27 cellular contexts compared by ENCODE assay signal in the genomic region with DNA sequence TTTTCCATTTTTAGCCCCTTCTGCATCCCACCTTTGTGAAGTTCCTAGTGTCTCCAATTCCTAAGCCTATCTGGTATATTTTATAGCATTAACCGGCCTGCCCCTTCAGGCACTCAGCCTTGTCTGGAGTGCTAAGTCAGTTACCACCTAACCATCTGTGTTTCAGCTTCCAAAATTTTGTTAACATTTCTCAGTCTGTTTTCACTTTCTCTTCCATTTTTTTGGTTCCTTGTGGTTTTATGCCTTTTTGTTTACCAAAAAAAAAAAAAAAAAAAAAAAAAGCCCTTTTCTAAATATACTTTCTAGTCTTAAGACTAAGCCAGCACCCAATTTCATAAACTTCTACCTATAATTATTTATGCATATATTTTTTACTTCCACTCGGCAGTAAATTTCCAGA.
DNase-seq lines count a peak whose midpoint lies in the region; ATAC-seq and TF ChIP-seq lines count a peak whose summit lies in the region.
"Had no signal": no experiment of that assay in that cellular context is flagged by ENCODE, and none has a peak within 500 bp of the region (broad histone marks: within the 10 kb centered on the region; RNA-seq: fewer than 3 reads in every experiment).

No MANE protein-coding gene starts in this region.

- H3K9me3 Mint-ChIP-seq in T-helper 1 cell treated with Interleukin-12 subunit alpha and Interleukin-12 subunit beta and Interleukin-4 antibody, amounts not matched to agents 30 μg/mL and 1 μg/mL, for 36 hours, result peaks cover 29% of the 10 kb centered on the region
- H3K9me3 Mint-ChIP-seq in IgD-negative memory B cell, result peaks cover 3 to 5% (median 5%) of the 10 kb centered on the region in 3 donors
- H3K9me3 Mint-ChIP-seq in T-helper 2 cell treated with Interferon-gamma antibody and Interleukin-4, amounts not matched to agents 5 μg/mL and 100 μg/mL, for 36 hours, result peaks cover 24% of the 10 kb centered on the region
- H3K9me3 Mint-ChIP-seq in stimulated activated memory B cell treated with anti-CD40 and anti-IgM and Interleukin-4, amounts not matched to agents 10 μg/mL and 1 μg/mL and 100 μg/mL, for 72 hours, result peaks cover 10% of the 10 kb centered on the region
- H3K9me3 Mint-ChIP-seq: natural killer cell had no signal

- H3K27me3 ChIP-seq in ascending aorta, result no peaks in the 10 kb centered on the region
- H3K27me3 ChIP-seq: vagina had no signal

- H3K4me3 ChIP-seq in ascending aorta, result no peak overlapping the region
- H3K4me3 ChIP-seq: SK-N-MC, vagina had no signal

- H3K27me3 Mint-ChIP-seq in T-helper 1 cell treated with Interleukin-12 subunit alpha and Interleukin-12 subunit beta and Interleukin-4 antibody, amounts not matched to agents 30 μg/mL and 1 μg/mL, for 36 hours (ENCODE audit: low read depth), result no peaks in the 10 kb centered on the region
- no peaks in the 10 kb centered on the region for H3K27me3 Mint-ChIP-seq in IgD-negative memory B cell
- H3K27me3 Mint-ChIP-seq in T-helper 2 cell treated with Interferon-gamma antibody and Interleukin-4, amounts not matched to agents 5 μg/mL and 100 μg/mL, for 36 hours (ENCODE audit: low read depth), result no peaks in the 10 kb centered on the region
- no peaks in the 10 kb centered on the region for H3K27me3 Mint-ChIP-seq in stimulated activated memory B cell treated with anti-CD40 and anti-IgM and Interleukin-4, amounts not matched to agents 10 μg/mL and 1 μg/mL and 100 μg/mL, for 72 hours
- H3K27me3 Mint-ChIP-seq: activated CD4-positive, alpha-beta T cell treated with anti-CD3 and anti-CD28 coated beads for 36 hours; brain; stimulated activated naive CD8-positive, alpha-beta T cell treated with anti-CD3 and anti-CD28 coated beads, Interleukin-15, Interleukin-2, amounts not matched to agents 100 ng/mL and 50 ng/mL, for 24 hours; T-helper 17 cell had no signal

- peak overlapping the region; percentile 42 for H3K27ac Mint-ChIP-seq in T-helper 1 cell treated with Interleukin-12 subunit alpha and Interleukin-12 subunit beta and Interleukin-4 antibody, amounts not matched to agents 30 μg/mL and 1 μg/mL, for 36 hours
- peak overlapping the region; percentile 3 to 83 (median 74) for H3K27ac Mint-ChIP-seq in IgD-negative memory B cell
- peak overlapping the region; percentile 59 for H3K27ac Mint-ChIP-seq in T-helper 2 cell treated with Interferon-gamma antibody and Interleukin-4, amounts not matched to agents 5 μg/mL and 100 μg/mL, for 36 hours
- peak overlapping the region; percentile 35 for H3K27ac Mint-ChIP-seq in stimulated activated memory B cell treated with anti-CD40 and anti-IgM and Interleukin-4, amounts not matched to agents 10 μg/mL and 1 μg/mL and 100 μg/mL, for 72 hours
- H3K27ac Mint-ChIP-seq: activated CD4-positive, alpha-beta T cell treated with anti-CD3 and anti-CD28 coated beads for 36 hours; brain; natural killer cell; stimulated activated naive CD8-positive, alpha-beta T cell treated with anti-CD3 and anti-CD28 coated beads, Interleukin-15, Interleukin-2, amounts not matched to agents 100 ng/mL and 50 ng/mL, for 24 hours; T-helper 17 cell had no signal

- no peak for DNase-seq in T-helper 1 cell
- no peak for DNase-seq in T-helper 2 cell treated with Interferon-gamma antibody and Interleukin-4, amounts not matched to agents 5 μg/mL and 100 μg/mL, for 36 hours (ENCODE audit: low spot score)
- DNase-seq in ascending aorta (ENCODE audit: low spot score in 2 of 2), result no peak
- no peak for DNase-seq in activated CD4-positive, CD25-positive, alpha-beta regulatory T cell treated with anti-CD3 and anti-CD28 coated beads, Interleukin-2, amount 50 U/mL, for 72 hours
- no peak for DNase-seq in DMS 273 treated with DMSO at 0.1 percent for 48 hours (lab: John Stamatoyannopoulos, UW)
- DNase-seq: activated CD4-positive, alpha-beta T cell treated with anti-CD3 and anti-CD28 coated beads for 36 hours; activated CD8-positive, alpha-beta memory T cell treated with anti-CD3 and anti-CD28 coated beads for 24 hours; activated effector memory CD4-positive, alpha-beta T cell treated with anti-CD3 and anti-CD28 coated beads, Interleukin-2, amount 50 U/mL, for 16 hours; AML-193; cerebellar nuclear complex; glutamatergic neuron; KG1; left ventricle myocardium superior; midbrain; natural killer cell; NCI-H1092 treated with DMSO at 0.1 percent for 48 hours; NCI-H187 treated with DMSO at 0.1 percent for 48 hours; occipital lobe; T-helper 17 cell had no signal

- H3K9me3 ChIP-seq in ascending aorta, result no peaks in the 10 kb centered on the region
- H3K9me3 ChIP-seq: vagina had no signal

- no peak overlapping the region for H3K4me3 Mint-ChIP-seq in T-helper 1 cell treated with Interleukin-12 subunit alpha and Interleukin-12 subunit beta and Interleukin-4 antibody, amounts not matched to agents 30 μg/mL and 1 μg/mL, for 36 hours
- peak overlapping the region in 2 of 4 donors; percentile 81 to 83 for H3K4me3 Mint-ChIP-seq in IgD-negative memory B cell
- H3K4me3 Mint-ChIP-seq in T-helper 2 cell treated with Interferon-gamma antibody and Interleukin-4, amounts not matched to agents 5 μg/mL and 100 μg/mL, for 36 hours, result peak overlapping the region; percentile 54
- no peak overlapping the region for H3K4me3 Mint-ChIP-seq in stimulated activated memory B cell treated with anti-CD40 and anti-IgM and Interleukin-4, amounts not matched to agents 10 μg/mL and 1 μg/mL and 100 μg/mL, for 72 hours
- H3K4me3 Mint-ChIP-seq: activated CD4-positive, alpha-beta T cell treated with anti-CD3 and anti-CD28 coated beads for 36 hours; brain; natural killer cell; stimulated activated naive CD8-positive, alpha-beta T cell treated with anti-CD3 and anti-CD28 coated beads, Interleukin-15, Interleukin-2, amounts not matched to agents 100 ng/mL and 50 ng/mL, for 24 hours; T-helper 17 cell had no signal

- intact Hi-C loops in ascending aorta (cut with DNase I), result no loop called here

- no peaks in the 10 kb centered on the region for H3K4me1 ChIP-seq in ascending aorta
- H3K4me1 ChIP-seq: vagina had no signal

- no peaks in the 10 kb centered on the region for H3K36me3 ChIP-seq in ascending aorta
- H3K36me3 ChIP-seq: vagina had no signal

- ATAC-seq in stimulated activated memory B cell treated with anti-CD40 and anti-IgM and Interleukin-4, amounts not matched to agents 10 μg/mL and 1 μg/mL and 100 μg/mL, for 72 hours, result no peak
- ATAC-seq: activated CD4-positive, alpha-beta T cell treated with anti-CD3 and anti-CD28 coated beads for 36 hours; HCT116; left ventricle myocardium superior; natural killer cell; T-helper 17 cell had no signal

- no peak overlapping the region for H3K27ac ChIP-seq in ascending aorta
- H3K27ac ChIP-seq: SK-N-MC, vagina had no signal

- H3K4me1 Mint-ChIP-seq in T-helper 1 cell treated with Interleukin-12 subunit alpha and Interleukin-12 subunit beta and Interleukin-4 antibody, amounts not matched to agents 30 μg/mL and 1 μg/mL, for 36 hours (ENCODE audit: low read depth), result peaks cover 38% of the 10 kb centered on the region
- peaks cover 18 to 34% (median 26%) of the 10 kb centered on the region in 3 donors for H3K4me1 Mint-ChIP-seq in IgD-negative memory B cell
- peaks cover 37% of the 10 kb centered on the region for H3K4me1 Mint-ChIP-seq in T-helper 2 cell treated with Interferon-gamma antibody and Interleukin-4, amounts not matched to agents 5 μg/mL and 100 μg/mL, for 36 hours (ENCODE audit: low read depth)
- H3K4me1 Mint-ChIP-seq in stimulated activated memory B cell treated with anti-CD40 and anti-IgM and Interleukin-4, amounts not matched to agents 10 μg/mL and 1 μg/mL and 100 μg/mL, for 72 hours, result peaks cover 27% of the 10 kb centered on the region

- peaks cover 39% of the 10 kb centered on the region for H3K36me3 Mint-ChIP-seq in T-helper 1 cell treated with Interleukin-12 subunit alpha and Interleukin-12 subunit beta and Interleukin-4 antibody, amounts not matched to agents 30 μg/mL and 1 μg/mL, for 36 hours (ENCODE audit: low read depth)
- H3K36me3 Mint-ChIP-seq in IgD-negative memory B cell, result peaks cover 22% of the 10 kb centered on the region
- peaks cover 45% of the 10 kb centered on the region for H3K36me3 Mint-ChIP-seq in T-helper 2 cell treated with Interferon-gamma antibody and Interleukin-4, amounts not matched to agents 5 μg/mL and 100 μg/mL, for 36 hours (ENCODE audit: low read depth)
- H3K36me3 Mint-ChIP-seq in stimulated activated memory B cell treated with anti-CD40 and anti-IgM and Interleukin-4, amounts not matched to agents 10 μg/mL and 1 μg/mL and 100 μg/mL, for 72 hours, result peaks cover 42% of the 10 kb centered on the region
- H3K36me3 Mint-ChIP-seq: natural killer cell had no signal

- no peak for TF ChIP-seq CTCF in ascending aorta (IDR thresholded peaks at IDR 0.05)
